12 cellular contexts compared by ENCODE assay signal in the genomic region with DNA sequence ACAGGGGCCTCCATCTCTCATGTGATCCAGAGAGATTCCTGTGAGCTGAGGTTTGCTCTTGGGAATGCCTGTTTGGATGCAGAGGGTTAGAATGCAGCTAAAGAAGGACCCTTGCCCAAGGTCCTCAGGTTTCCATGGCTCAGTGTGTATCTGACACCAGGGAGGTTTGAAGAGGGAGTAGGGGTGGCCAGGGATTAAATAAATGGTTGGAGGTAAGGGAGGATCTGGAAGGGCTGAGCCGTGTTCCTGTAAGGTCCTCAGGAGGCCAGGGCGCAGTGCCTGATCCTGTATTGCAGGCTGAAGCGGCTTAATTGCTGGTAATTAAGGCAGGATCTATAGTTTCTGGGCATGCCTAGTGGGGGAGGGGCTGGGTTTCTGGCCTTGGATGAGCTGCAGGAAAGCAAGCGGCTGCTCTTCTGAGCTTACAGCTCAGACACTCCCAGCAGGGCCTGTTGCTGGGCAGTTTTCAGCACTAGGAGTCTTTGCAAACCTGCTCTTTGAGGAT. TPM values are rescaled to one million over a fixed set of nuclear protein-coding genes. Genes with fewer than 3 reads are reported as not detected.
DNase-seq lines count a peak whose midpoint lies in the region; ATAC-seq, FAIRE-seq and TF ChIP-seq lines count a peak whose summit lies in the region.
"Had no signal": no experiment of that assay in that cellular context is flagged by ENCODE, and none has a peak within 500 bp of the region (broad histone marks: within the 10 kb centered on the region; RNA-seq: fewer than 3 reads in every experiment).

No MANE protein-coding gene starts in this region.

- TF ChIP-seq POLR2A in vagina (IDR thresholded peaks at IDR 0.05) (no peak), testis (IDR thresholded peaks at IDR 0.05) (no peak)

- H3K9ac ChIP-seq in ES-I3 (ENCODE audit: low read depth, low read length) (peak overlapping the region; percentile 40), kidney (ENCODE audit: low read length in 2 of 2) (no peak overlapping the region)

- peak; percentile 56 for DNase-seq in NCI-H2171 (lab: John Stamatoyannopoulos, UW)
- DNase-seq in astrocyte of the spinal cord (ENCODE audit: low read depth, low spot score) = peak; percentile 35
- DNase-seq in myocyte (ENCODE audit: low read depth) = peak; percentile 28
- no peak for DNase-seq in vagina (ENCODE audit: extremely low spot score in 2 of 2)
- DNase-seq in testis = no peak
- no peak for DNase-seq in kidney
- DNase-seq: activated CD4-positive, alpha-beta T cell treated with anti-CD3 and anti-CD28 coated beads for 48 hours; aorta had no signal

- H3K4me1 ChIP-seq in ES-I3 (ENCODE audit: insufficient read depth, low read length) = peaks cover 43% of the 10 kb centered on the region
- H3K4me1 ChIP-seq in vagina = no peaks in the 10 kb centered on the region
- H3K4me1 ChIP-seq in testis = no peaks in the 10 kb centered on the region
- no peaks in the 10 kb centered on the region for H3K4me1 ChIP-seq in kidney (ENCODE audit: control insufficient read depth in 1 of 2, insufficient read depth in 1 of 2, low read depth in 1 of 2, low read length in 2 of 2)
- H3K4me1 ChIP-seq: right atrium auricular region had no signal

- H3K27me3 ChIP-seq in vagina (no peaks in the 10 kb centered on the region), testis (no peaks in the 10 kb centered on the region)
- H3K27me3 ChIP-seq: right atrium auricular region had no signal

- H3K27ac ChIP-seq in vagina (no peak overlapping the region), testis (no peak overlapping the region), kidney (ENCODE audit: low read depth in 2 of 2, low read length in 2 of 2) (no peak overlapping the region)
- H3K27ac ChIP-seq: right atrium auricular region had no signal

- intact Hi-C loops in vagina (cut with DNase I) = no loop called here
- intact Hi-C loops in testis (cut with DNase I; ENCODE audit: low total_unique reads) = no loop called here
- intact Hi-C loops in kidney (cut with DNase I) = no loop called here

- H3K36me3 ChIP-seq in ES-I3 (ENCODE audit: insufficient read depth, low read length) (no peaks in the 10 kb centered on the region), vagina (no peaks in the 10 kb centered on the region), testis (ENCODE audit: low read depth, missing control alignments) (no peaks in the 10 kb centered on the region), kidney (ENCODE audit: control insufficient read depth in 1 of 2, insufficient read depth in 2 of 2, low read length in 2 of 2) (no peaks in the 10 kb centered on the region)
- H3K36me3 ChIP-seq: right atrium auricular region had no signal

- 68 to 72% methylated on average over 4 of the region's 4 CpGs for WGBS in testis, 2 donors

- H3K9me3 ChIP-seq in ES-I3 (ENCODE audit: control insufficient read depth, insufficient read depth, low read length) (no peaks in the 10 kb centered on the region), vagina (no peaks in the 10 kb centered on the region), testis (no peaks in the 10 kb centered on the region), kidney (ENCODE audit: control insufficient read depth in 1 of 2, low read length in 2 of 2) (no peaks in the 10 kb centered on the region)
- H3K9me3 ChIP-seq: right atrium auricular region had no signal

- no peak for TF ChIP-seq CTCF in astrocyte of the spinal cord (IDR thresholded peaks at IDR 0.05; ENCODE audit: low read depth, low read length)
- TF ChIP-seq CTCF in vagina (IDR thresholded peaks at IDR 0.05) = no peak
- no peak for TF ChIP-seq CTCF in testis (IDR thresholded peaks at IDR 0.05)
- TF ChIP-seq CTCF in kidney (IDR thresholded peaks at IDR 0.05; ENCODE audit: borderline replicate concordance, extremely low read depth, insufficient read depth) = no peak

- in situ Hi-C loops in astrocyte of the spinal cord (cut with HindIII; ENCODE audit: low sequenced_read_pairs) = no loop called here

- ATAC-seq in HG03135 (IDR thresholded peaks at IDR 0.05; ENCODE audit: unreplicated experiment) = no peak

- FAIRE-seq in kidney (lab: Jason Lieb, UNC) = no peak
- FAIRE-seq: GM19239 had no signal

- H3K4me3 ChIP-seq in astrocyte of the spinal cord (ENCODE audit: low read depth, low read length) (no peak overlapping the region), vagina (no peak overlapping the region), testis (no peak overlapping the region), kidney (ENCODE audit: low read length in 2 of 2) (no peak overlapping the region)
- H3K4me3 ChIP-seq: right atrium auricular region had no signal

RNA-seq across cellular contexts. Expression of gene MAP1B, which starts 41.5 kb away (rescaled TPM):
- 60.3 and 113 TPM in 2 replicates for total RNA-seq in myocyte
- 62.9 TPM for polyA plus RNA-seq in myocyte (2012)
- total RNA-seq in vagina = 386 TPM
- total RNA-seq in testis = 100 to 1,000 TPM; 431 to 584 TPM
- polyA plus RNA-seq in testis (ENCODE audit: insufficient read depth, low read depth, low replicate concordance) = 20.1 TPM
- 57.0 TPM for total RNA-seq in kidney
- 3.6 TPM for polyA plus RNA-seq in kidney (ENCODE audit: insufficient read depth, low read depth, low replicate concordance)

Comparison
In these comparisons a context has a peak if more than half of its experiments do, and no peak if none do; other contexts are left out.
1. DNase-seq: peak in NCI-H2171 (single experiment), astrocyte of the spinal cord (single experiment) and myocyte (single experiment); none in vagina (0 of 2), testis (single experiment) and kidney (single experiment).